1 cellular context compared by ENCODE assay signal in the genomic region with DNA sequence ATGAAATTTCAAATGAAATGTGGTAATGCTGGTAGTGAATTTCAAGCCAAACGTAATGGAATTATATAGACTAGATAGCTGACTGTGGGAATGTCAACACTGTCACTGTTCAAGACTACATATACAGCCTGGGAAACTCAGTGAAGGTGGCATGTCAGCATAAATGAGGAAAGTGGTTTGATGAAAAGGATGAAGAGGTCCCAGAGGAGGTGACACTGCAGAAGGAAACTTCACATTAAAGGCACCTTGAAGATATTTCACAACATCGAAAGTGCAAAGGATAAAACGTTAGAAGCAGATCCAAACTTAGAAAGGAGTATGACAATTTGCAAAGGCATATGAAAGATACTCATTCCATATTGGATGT.
TF ChIP-seq lines count a peak whose summit lies in the region.

No MANE protein-coding gene starts in this region.

TF ChIP-seq in GM12878, 131 proteins besides CTCF, POLR2A, EP300 and RAD21:
- TF ChIP-seq STAT1 (conservative IDR thresholded peaks at IDR 0.05) (no peak), MEF2B (IDR thresholded peaks at IDR 0.05; ENCODE audit: partially characterized antibody, poor library complexity, severe bottlenecking) (peak; percentile 58), POLR2AphosphoS2 (IDR thresholded peaks at IDR 0.05; ENCODE audit: low read depth, low read length) (no peak), NFXL1 (IDR thresholded peaks at IDR 0.05; ENCODE audit: borderline replicate concordance) (no peak), FOS (IDR thresholded peaks at IDR 0.05; ENCODE audit: borderline replicate concordance, extremely low read depth, insufficient read length) (no peak)
